Comparison of ENCODE assay signal across 16 cellular contexts in genomic region chr1:189567890-189568289, GRCh38.
A peak's percentile ranks its signal among the peaks of the same experiment; 100 is the strongest.
DNase-seq lines count a peak whose midpoint lies in the region; TF ChIP-seq lines count a peak whose summit lies in the region.
"Had no signal": no experiment of that assay in that cellular context is flagged by ENCODE, and none has a peak within 500 bp of the region (broad histone marks: within the 10 kb centered on the region; RNA-seq: fewer than 3 reads in every experiment).

No MANE protein-coding gene starts in this region.

- TF ChIP-seq CTCF in coronary artery (IDR thresholded peaks at IDR 0.05): no peak

- H3K27ac ChIP-seq in coronary artery: no peak overlapping the region
- H3K27ac ChIP-seq: BLaER1 treated with 17β-estradiol and CSF1 and Interleukin-3, amounts not matched to agents 10 nM and 100 nM had no signal

- DNase-seq in NCI-H1092 treated with DMSO at 0.1 percent for 48 hours (lab: John Stamatoyannopoulos, UW) (peak; percentile 16), NCI-H1092 (lab: John Stamatoyannopoulos, UW) (no peak), COR-L47 (lab: John Stamatoyannopoulos, UW) (peak; percentile 2), NCI-H1694 (lab: John Stamatoyannopoulos, UW) (peak; percentile 8), SHP77 treated with DMSO at 0.1 percent for 48 hours (lab: John Stamatoyannopoulos, UW) (peak; percentile 29), coronary artery (ENCODE audit: low spot score) (no peak), NCI-H1048 (lab: John Stamatoyannopoulos, UW) (no peak), cardiac septum (ENCODE audit: low spot score) (no peak)
- DNase-seq: ACHN; Calu3; CD4-positive, CD25-positive, alpha-beta regulatory T cell; DND-41; GDM1; GOT3; H9 had no signal

- intact Hi-C loops in cardiac septum (cut with DNase I): no loop called here

- no peak overlapping the region for H3K4me3 ChIP-seq in coronary artery
- H3K4me3 ChIP-seq: BLaER1 treated with 17β-estradiol and CSF1 and Interleukin-3, amounts not matched to agents 10 nM and 100 nM had no signal

Comparison
In these comparisons a context has a peak if more than half of its experiments do, and no peak if none do; other contexts are left out.
1. DNase-seq: peak in NCI-H1092 treated with DMSO at 0.1 percent for 48 hours (single experiment), COR-L47 (single experiment), NCI-H1694 (single experiment) and SHP77 treated with DMSO at 0.1 percent for 48 hours (single experiment); none in NCI-H1092 (single experiment), coronary artery (single experiment), NCI-H1048 (single experiment) and cardiac septum (single experiment).